Comparison of ENCODE assay signal across 8 cellular contexts in genomic region chr17:7922499-7923289, GRCh38. TPM values are rescaled to one million over a fixed set of nuclear protein-coding genes. Genes with fewer than 3 reads are reported as not detected.
DNase-seq lines count a peak whose midpoint lies in the region; ATAC-seq and TF ChIP-seq lines count a peak whose summit lies in the region.

No MANE protein-coding gene starts in this region.

- H3K36me3 ChIP-seq in iPS-20b (ENCODE audit: insufficient read depth, low read depth, low read length) (no peaks in the 10 kb centered on the region), skeletal muscle satellite cell (ENCODE audit: insufficient read depth, low read length) (no peaks in the 10 kb centered on the region)

- H3K27ac Mint-ChIP-seq in MCF 10A (ENCODE audit: low read depth, unreplicated experiment): peak overlapping the region; percentile 25

- no TSS peak for BruUV-seq in MCF 10A (replicated peaks; lab: Mats Ljungman, UMichigan)

- H3K27me3 ChIP-seq in iPS-20b (ENCODE audit: insufficient read depth, low read length) (peaks cover 81% of the 10 kb centered on the region), skeletal muscle satellite cell (ENCODE audit: control insufficient read depth, insufficient read depth, low read length) (no peaks in the 10 kb centered on the region)

- CTCF ChIA-PET in MCF 10A (lab: Yijun Ruan, JAX): interaction anchor here (0.7 to 1.3 kb wide), 2 partner anchors 13 to 138 kb away, joined by 3 to 5 read pairs; no protein-coding TSS in a partner anchor

- H3K27me3 Mint-ChIP-seq in MCF 10A (ENCODE audit: insufficient read depth, unreplicated experiment): no peaks in the 10 kb centered on the region

- no peaks in the 10 kb centered on the region for H3K4me1 Mint-ChIP-seq in MCF 10A (ENCODE audit: insufficient read depth, unreplicated experiment)

- no peaks in the 10 kb centered on the region for H3K36me3 Mint-ChIP-seq in MCF 10A (ENCODE audit: insufficient read depth, unreplicated experiment)

- H3K4me1 ChIP-seq in iPS-20b (ENCODE audit: insufficient read depth, low read length) (no peaks in the 10 kb centered on the region; the same call in 1 of the 2 replicates), skeletal muscle satellite cell (ENCODE audit: control insufficient read depth, insufficient read depth, low read length) (peaks cover 10% of the 10 kb centered on the region)

- H3K9ac ChIP-seq in iPS-20b (ENCODE audit: low read depth, low read length) (peak overlapping the region; percentile 43; the same call in 1 of the 2 replicates), skeletal muscle satellite cell (ENCODE audit: low read depth, low read length) (peak overlapping the region; percentile 66)

- H3K9me3 Mint-ChIP-seq in MCF 10A (ENCODE audit: unreplicated experiment): no peaks in the 10 kb centered on the region

- H3K4me2 ChIP-seq in skeletal muscle satellite cell (ENCODE audit: low read length): peak overlapping the region; percentile 76

- TF ChIP-seq CTCF in GM13977 (IDR thresholded peaks at IDR 0.05; ENCODE audit: extremely low read depth, insufficient read depth, missing control alignments): no peak
- no peak for TF ChIP-seq CTCF in WI38 (IDR thresholded peaks at IDR 0.05; ENCODE audit: low read depth, low read length)
- no peak for TF ChIP-seq CTCF in MCF 10A (IDR thresholded peaks at IDR 0.05; ENCODE audit: unreplicated experiment)

- POLR2A ChIA-PET in MCF 10A (lab: Yijun Ruan, JAX): interaction anchor here (1.5 kb wide), 1 partner anchor 10 kb away, joined by 4 read pairs; no protein-coding TSS in a partner anchor

- intact Hi-C loops in MCF 10A (cut with micrococcal nuclease): no loop called here

- H3K4me3 ChIP-seq in WI38 (ENCODE audit: low read depth, low read length) (peak overlapping the region; percentile 56), iPS-20b (ENCODE audit: low read length) (peak overlapping the region; percentile 52), skeletal muscle satellite cell (ENCODE audit: low read length) (peak overlapping the region; percentile 60)

- H3K9me3 ChIP-seq in iPS-20b (ENCODE audit: insufficient read depth, low read depth, low read length) (no peaks in the 10 kb centered on the region), skeletal muscle satellite cell (replicated peaks; ENCODE audit: low read length) (no peaks in the 10 kb centered on the region)

- DNase-seq in GM13977 (ENCODE audit: low spot score) (peak; percentile 86), MCF 10A (ENCODE audit: unreplicated experiment) (no peak)

- H3K4me3 Mint-ChIP-seq in MCF 10A (ENCODE audit: unreplicated experiment): no peak overlapping the region

- no peak for ATAC-seq in GM21576 (IDR thresholded peaks at IDR 0.05; ENCODE audit: unreplicated experiment)
- no peak for ATAC-seq in HG03039 (IDR thresholded peaks at IDR 0.05; ENCODE audit: unreplicated experiment)
- ATAC-seq in GM19324 (IDR thresholded peaks at IDR 0.05; ENCODE audit: low FRiP score, unreplicated experiment): no peak

- H3K27ac ChIP-seq in iPS-20b (ENCODE audit: low read length): no peak overlapping the region

- in situ Hi-C loops in GM13977 (cut with MboI; ENCODE audit: low pct_unique_long_range_greater_than_20kb, low sequenced_read_pairs, unreplicated experiment): no loop called here

RNA-seq across cellular contexts. Expression of gene RNF227, which starts 6.6 kb away (rescaled TPM):
- total RNA-seq in MCF 10A (2022): 5.6 and 7.4 TPM in 2 replicates
- 1.7 and 6.1 TPM in 2 replicates for total RNA-seq in skeletal muscle satellite cell (2012; rRNA removed)

RNA-seq across cellular contexts. Expression of gene KCNAB3, which starts 7.0 kb away (rescaled TPM):
- total RNA-seq in MCF 10A (2022): 4.2 and 10.0 TPM in 2 replicates
- 0.22 and 0.25 TPM in 2 replicates for total RNA-seq in skeletal muscle satellite cell (2012; rRNA removed)

RNA-seq across cellular contexts. Expression of gene TRAPPC1, which starts 9.1 kb away (rescaled TPM):
- total RNA-seq in MCF 10A (2022): 80.0 and 104 TPM in 2 replicates
- 48.3 and 51.7 TPM in 2 replicates for total RNA-seq in skeletal muscle satellite cell (2012; rRNA removed)

RNA-seq across cellular contexts. Expression of gene CNTROB, which starts 9.3 kb away (rescaled TPM):
- total RNA-seq in MCF 10A (2022): 31.5 and 39.2 TPM in 2 replicates
- 20.3 and 22.3 TPM in 2 replicates for total RNA-seq in skeletal muscle satellite cell (2012; rRNA removed)

RNA-seq across cellular contexts. Expression of gene CHD3, which starts 34.1 kb away (rescaled TPM):
- total RNA-seq in MCF 10A (2022): 78.5 and 87.1 TPM in 2 replicates
- 35.0 and 38.2 TPM in 2 replicates for total RNA-seq in skeletal muscle satellite cell (2012; rRNA removed)
